16 cellular contexts compared by ENCODE assay signal in genomic region chr1:154456631-154457030, GRCh38. TPM values are rescaled to one million over a fixed set of nuclear protein-coding genes. Genes with fewer than 3 reads are reported as not detected.
"Had no signal": no experiment of that assay in that cellular context is flagged by ENCODE, and none has a peak within 500 bp of the region (broad histone marks: within the 10 kb centered on the region; RNA-seq: fewer than 3 reads in every experiment).

No MANE protein-coding gene starts in this region.

- H3K4me3 Mint-ChIP-seq: activated CD4-positive, alpha-beta memory T cell treated with anti-CD3 and anti-CD28 coated beads for 36 hours; activated naive CD8-positive, alpha-beta T cell; activated T-cell treated with anti-CD3 and anti-CD28 coated beads, Interleukin-2, amount 50 U/mL, for 4 hours; natural killer cell treated with Interleukin-12 subunit alpha and Interleukin-12 subunit beta and Interleukin-15 and Interleukin-18, amount 100 ng/mL, for 72 hours had no signal

- H3K36me3 ChIP-seq: brain microvascular endothelial cell, prostate gland had no signal

- H3K4me1 ChIP-seq: prostate gland had no signal

- H3K27me3 Mint-ChIP-seq: activated naive CD8-positive, alpha-beta T cell had no signal

- H3K27ac Mint-ChIP-seq: activated CD4-positive, alpha-beta memory T cell treated with anti-CD3 and anti-CD28 coated beads for 36 hours; activated naive CD8-positive, alpha-beta T cell; natural killer cell treated with Interleukin-12 subunit alpha and Interleukin-12 subunit beta and Interleukin-15 and Interleukin-18, amount 100 ng/mL, for 72 hours had no signal

- H3K27ac ChIP-seq: brain microvascular endothelial cell, esophagus squamous epithelium, prostate gland, VCaP had no signal

- H3K27me3 ChIP-seq: brain microvascular endothelial cell, esophagus squamous epithelium had no signal

- DNase-seq: activated CD4-positive, alpha-beta memory T cell treated with anti-CD3 and anti-CD28 coated beads for 36 hours; activated gamma-delta T cell; activated T-cell treated with anti-CD3 and anti-CD28 coated beads, Interleukin-2, amount 50 U/mL, for 4 hours; amygdala; brain microvascular endothelial cell; cerebellar nuclear complex; esophagus squamous epithelium; foreskin fibroblast; head of caudate nucleus; left cardiac atrium; stimulated activated naive CD4-positive, alpha-beta T cell; T-helper 9 cell had no signal

- H3K36me3 Mint-ChIP-seq: natural killer cell treated with Interleukin-12 subunit alpha and Interleukin-12 subunit beta and Interleukin-15 and Interleukin-18, amount 100 ng/mL, for 72 hours had no signal

- H3K9me3 ChIP-seq: esophagus squamous epithelium, prostate gland had no signal

- H3K4me3 ChIP-seq: esophagus squamous epithelium, prostate gland had no signal

- H3K9me3 Mint-ChIP-seq: activated CD4-positive, alpha-beta memory T cell treated with anti-CD3 and anti-CD28 coated beads for 36 hours; activated T-cell treated with anti-CD3 and anti-CD28 coated beads, Interleukin-2, amount 50 U/mL, for 4 hours; natural killer cell treated with Interleukin-12 subunit alpha and Interleukin-12 subunit beta and Interleukin-15 and Interleukin-18, amount 100 ng/mL, for 72 hours had no signal

RNA-seq across cellular contexts. Expression of gene TDRD10, which starts 45.4 kb away (rescaled TPM):
- total RNA-seq: activated CD4-positive, alpha-beta memory T cell treated with anti-CD3 and anti-CD28 coated beads for 36 hours; activated T-cell treated with anti-CD3 and anti-CD28 coated beads, Interleukin-2, amount 50 U/mL, for 4 hours; natural killer cell treated with Interleukin-12 subunit alpha and Interleukin-12 subunit beta and Interleukin-15 and Interleukin-18, amount 100 ng/mL, for 72 hours had no signal
